In genomic region chr3:112136959-112137693, GRCh38 we compare ENCODE assay signal across 10 cellular contexts. TPM values are rescaled to one million over a fixed set of nuclear protein-coding genes. Genes with fewer than 3 reads are reported as not detected.
DNase-seq lines count a peak whose midpoint lies in the region; ATAC-seq and TF ChIP-seq lines count a peak whose summit lies in the region.
"Had no signal": no experiment of that assay in that cellular context is flagged by ENCODE, and none has a peak within 500 bp of the region (broad histone marks: within the 10 kb centered on the region; RNA-seq: fewer than 3 reads in every experiment).

No MANE protein-coding gene starts in this region.

- H3K27me3 Mint-ChIP-seq in dendritic cell treated with granulocyte-macrophage colony-stimulating factor and Interleukin-4, amounts not matched to agents 40 ng/mL and 50 ng/mL, for 4 days = no peaks in the 10 kb centered on the region
- H3K27me3 Mint-ChIP-seq: IgD-negative memory B cell had no signal

- H2AFZ ChIP-seq in PC-9 = no peak overlapping the region

- H3K4me1 ChIP-seq in HUES48 (ENCODE audit: control insufficient read depth, insufficient read depth, low read length) (peaks cover 35% of the 10 kb centered on the region), PC-9 (replicated peaks; ENCODE audit: insufficient read depth) (peaks cover 10% of the 10 kb centered on the region; the same call in 1 of the 2 replicates), lower lobe of right lung (peaks cover 5% of the 10 kb centered on the region)

- POLR2A ChIA-PET in PC-9 (lab: Charles Lee; ENCODE audit: unreplicated experiment) = interaction anchor here (0.7 kb wide), 2 partner anchors 159 to 1573 kb away, joined by 6 read pairs; partner anchors contain the start of gene ABHD10

- H3K4me2 ChIP-seq in PC-9 = no peak overlapping the region

- peak overlapping the region; percentile 43 for H3K27ac Mint-ChIP-seq in dendritic cell treated with granulocyte-macrophage colony-stimulating factor and Interleukin-4, amounts not matched to agents 40 ng/mL and 50 ng/mL, for 4 days

- CTCF ChIA-PET in PC-9 (lab: Charles Lee) = interaction anchor here (0.5 to 1.3 kb wide), 5 partner anchors 10 to 898 kb away, joined by 3 to 9 read pairs (median 3); no protein-coding TSS in a partner anchor

- no peaks in the 10 kb centered on the region for H3K9me3 Mint-ChIP-seq in dendritic cell treated with granulocyte-macrophage colony-stimulating factor and Interleukin-4, amounts not matched to agents 40 ng/mL and 50 ng/mL, for 4 days
- H3K9me3 Mint-ChIP-seq: IgD-negative memory B cell had no signal

- H3K9me3 ChIP-seq in HUES48 (ENCODE audit: control insufficient read depth, insufficient read depth, low read length) (no peaks in the 10 kb centered on the region), PC-9 (ENCODE audit: insufficient read depth, low read depth) (no peaks in the 10 kb centered on the region), lower lobe of right lung (no peaks in the 10 kb centered on the region)
- H3K9me3 ChIP-seq: pancreas had no signal

- WGBS in lower leg skin, 2 donors = 29 to 33% methylated on average over 5 of the region's 5 CpGs

- H3K4me3 Mint-ChIP-seq in dendritic cell treated with granulocyte-macrophage colony-stimulating factor and Interleukin-4, amounts not matched to agents 40 ng/mL and 50 ng/mL, for 4 days = no peak overlapping the region

- peak; percentile 88 for DNase-seq in Ammon's horn (ENCODE audit: low spot score)
- DNase-seq in GM13976 (ENCODE audit: low spot score) = peak; percentile 29
- DNase-seq in PC-9 = peak; percentile 53 to 61
- DNase-seq in lower lobe of right lung = no peak
- no peak for DNase-seq in lower leg skin (ENCODE audit: low spot score in 2 of 2)
- no peak for DNase-seq in GM19238 (ENCODE audit: insufficient read length, low spot score)
- DNase-seq: pancreas had no signal

- no peaks in the 10 kb centered on the region for H4K20me1 ChIP-seq in PC-9 (ENCODE audit: insufficient read depth)

- intact Hi-C loops in PC-9 (cut with micrococcal nuclease; ENCODE audit: unreplicated experiment) (loop anchor here (1.0 to 5.0 kb wide), 4 partner anchors 156 to 395 kb away; no protein-coding TSS in a partner anchor), lower lobe of right lung (cut with DNase I) (no loop called here), lower leg skin (cut with DNase I; ENCODE audit: low total_unique reads) (no loop called here)
- intact Hi-C loops in dendritic cell treated with granulocyte-macrophage colony-stimulating factor and Interleukin-4, amounts not matched to agents 40 ng/mL and 50 ng/mL, for 4 days (cut with micrococcal nuclease) = loop anchor here (5.0 kb wide), 2 partner anchors 380 to 395 kb away; no protein-coding TSS in a partner anchor

- in situ Hi-C loops in GM13976 (cut with MboI; ENCODE audit: low sequenced_read_pairs, unreplicated experiment) = loop anchor here (25.0 kb wide), 1 partner anchor 850 kb away; the partner anchor contains the start of genes CD200R1 and GTPBP8

- H3K9me2 ChIP-seq in PC-9 (ENCODE audit: insufficient read depth) = no peaks in the 10 kb centered on the region

- BruUV-seq in PC-9 (replicated peaks; lab: Mats Ljungman, UMichigan) = no TSS peak

- peak overlapping the region; percentile 44 for H3K9ac ChIP-seq in HUES48 (ENCODE audit: low read depth, low read length)

- peak; percentile 45 to 54 for ATAC-seq in lower lobe of right lung

- H3K4me3 ChIP-seq in HUES48 (ENCODE audit: low read depth, low read length) (no peak overlapping the region), PC-9 (no peak overlapping the region), lower lobe of right lung (no peak overlapping the region), lower leg skin (ENCODE audit: low read depth, poor library complexity, severe bottlenecking) (no peak overlapping the region)
- H3K4me3 ChIP-seq: pancreas had no signal

- peak overlapping the region; percentile 75 for H3K27ac ChIP-seq in HUES48 (ENCODE audit: low read depth, low read length)
- H3K27ac ChIP-seq in PC-9 = no peak overlapping the region
- H3K27ac ChIP-seq in lower lobe of right lung = no peak overlapping the region
- H3K27ac ChIP-seq: pancreas had no signal

- H3K36me3 Mint-ChIP-seq in dendritic cell treated with granulocyte-macrophage colony-stimulating factor and Interleukin-4, amounts not matched to agents 40 ng/mL and 50 ng/mL, for 4 days (ENCODE audit: low read depth) = no peaks in the 10 kb centered on the region
- H3K36me3 Mint-ChIP-seq: IgD-negative memory B cell had no signal

- H3K27me3 ChIP-seq in HUES48 (ENCODE audit: control insufficient read depth, insufficient read depth, low read length) = no peaks in the 10 kb centered on the region
- no peaks in the 10 kb centered on the region for H3K27me3 ChIP-seq in PC-9 (ENCODE audit: insufficient read depth, low read depth)
- H3K27me3 ChIP-seq in lower lobe of right lung (ENCODE audit: low read depth) = no peaks in the 10 kb centered on the region
- H3K27me3 ChIP-seq: pancreas had no signal

- no peaks in the 10 kb centered on the region for H3K36me3 ChIP-seq in HUES48 (ENCODE audit: control insufficient read depth, insufficient read depth, low read length)
- no peaks in the 10 kb centered on the region for H3K36me3 ChIP-seq in PC-9 (ENCODE audit: low read depth)
- no peaks in the 10 kb centered on the region for H3K36me3 ChIP-seq in lower lobe of right lung
- H3K36me3 ChIP-seq: pancreas had no signal

- no peak for TF ChIP-seq POLR2A in lower leg skin (IDR thresholded peaks at IDR 0.05)

- H3K4me1 Mint-ChIP-seq in dendritic cell treated with granulocyte-macrophage colony-stimulating factor and Interleukin-4, amounts not matched to agents 40 ng/mL and 50 ng/mL, for 4 days (ENCODE audit: low read depth) = peaks cover 33% of the 10 kb centered on the region

- H3F3A ChIP-seq in PC-9 (ENCODE audit: insufficient read depth, low read depth) = no peaks in the 10 kb centered on the region

- H3K79me2 ChIP-seq in PC-9 (ENCODE audit: low read depth) = no peaks in the 10 kb centered on the region

- TF ChIP-seq CTCF in GM13976 (IDR thresholded peaks at IDR 0.05; ENCODE audit: borderline replicate concordance, control extremely low read depth, extremely low read depth, insufficient read depth, missing control alignments) (peak; percentile 59), PC-9 (conservative IDR thresholded peaks at IDR 0.05) (peak; percentile 93), lower lobe of right lung (IDR thresholded peaks at IDR 0.05) (peak; percentile 49), lower leg skin (IDR thresholded peaks at IDR 0.05) (no peak)

RNA-seq across cellular contexts. Expression of gene GCSAM, which starts 4.1 kb away (rescaled TPM):
- total RNA-seq in PC-9 (2021) (not detected in 2 replicates), lower lobe of right lung (1.5 TPM), lower leg skin (1 to 10 TPM in 1 of 4 donors, under 1 TPM in 2, not detected in 1; 0.52 to 1.8 (median 0.91) TPM)

RNA-seq across cellular contexts. Expression of gene C3orf52, which starts 50.9 kb away (rescaled TPM):
- total RNA-seq in PC-9 (2021) (7.5 and 9.9 TPM in 2 replicates), lower lobe of right lung (16.4 TPM), lower leg skin (100 to 1,000 TPM in 1 of 4 donors, 10 to 100 TPM in 3; 57.8 to 118 (median 86.4) TPM)

Comparison
In these comparisons a context has a peak if more than half of its experiments do, and no peak if none do; other contexts are left out.
1. DNase-seq: peak in Ammon's horn (single experiment), GM13976 (single experiment) and PC-9 (2 of 2); none in lower lobe of right lung (single experiment), lower leg skin (0 of 2) and GM19238 (single experiment).
2. CTCF ChIP-seq: peak in GM13976 (single experiment), PC-9 (single experiment) and lower lobe of right lung (single experiment); none in lower leg skin (0 of 3).
3. intact Hi-C loops: an anchor here in PC-9 (1.0 to 5.0 kb wide) and dendritic cell treated with granulocyte-macrophage colony-stimulating factor and Interleukin-4, amounts not matched to agents 40 ng/mL and 50 ng/mL, for 4 days (5.0 kb wide); none called in lower lobe of right lung and lower leg skin.